ENCODE assay signal across 12 cellular contexts in the genomic region with DNA sequence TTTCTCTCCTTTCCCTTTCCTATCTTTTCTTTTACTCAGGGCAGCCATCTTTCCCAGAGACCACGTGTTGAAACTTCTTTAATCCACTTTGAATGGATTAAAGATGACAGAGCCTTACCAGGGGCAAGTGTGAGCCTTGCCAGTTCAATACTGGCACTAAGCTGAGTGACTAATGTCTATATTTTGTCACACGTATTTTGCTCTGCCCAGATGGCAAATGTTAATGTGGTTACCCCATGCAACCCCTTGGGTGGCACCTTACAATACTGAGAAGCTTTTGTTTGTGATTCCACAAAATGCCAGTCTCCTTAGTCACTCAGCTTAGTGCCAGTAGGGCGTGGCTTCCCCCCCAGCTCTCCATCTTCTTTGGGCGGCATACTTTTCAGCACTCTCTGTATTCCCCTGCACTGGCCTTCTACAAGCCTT. TPM values are rescaled to one million over a fixed set of nuclear protein-coding genes. Genes with fewer than 3 reads are reported as not detected.
DNase-seq lines count a peak whose midpoint lies in the region; ATAC-seq and TF ChIP-seq lines count a peak whose summit lies in the region.
"Had no signal": no experiment of that assay in that cellular context is flagged by ENCODE, and none has a peak within 500 bp of the region (broad histone marks: within the 10 kb centered on the region; RNA-seq: fewer than 3 reads in every experiment).

No MANE protein-coding gene starts in this region.

- DNase-seq in HCT116 (ENCODE audit: low read depth, low spot score) (peak; percentile 78), SJCRH30 (peak; percentile 38 to 41), thoracic aorta (ENCODE audit: low spot score) (no peak), cerebellar cortex (ENCODE audit: low spot score) (no peak)
- DNase-seq: DMS153; islet precursor cell; NCI-H1092 treated with DMSO at 0.1 percent for 48 hours; NK-92 treated with Interleukin-12 subunit alpha and Interleukin-12 subunit beta, amount 100 ng/mL, for 24 hours had no signal

- H2AFZ ChIP-seq in HCT116 (ENCODE audit: low read depth, low read length, poor library complexity, severe bottlenecking), result peak overlapping the region; percentile 89

- no peak overlapping the region; a peak in 1 of 4 replicates for H3K4me3 ChIP-seq in HCT116 (replicated peaks in 1 of 2; ENCODE audit: low read depth in 1 of 2, low read length in 2 of 2)
- no peak overlapping the region for H3K4me3 ChIP-seq in SJCRH30
- H3K4me3 ChIP-seq in esophagus (ENCODE audit: low read depth in 1 of 2, low read length in 2 of 2), result no peak overlapping the region
- H3K4me3 ChIP-seq in thoracic aorta, result no peak overlapping the region

- ATAC-seq in HCT116, result peak; percentile 80
- ATAC-seq in thoracic aorta (ENCODE audit: insufficient number of reproducible peaks, low FRiP score, low read depth), result peak; percentile 72
- no peak for ATAC-seq in HG02623 (IDR thresholded peaks at IDR 0.05; ENCODE audit: unreplicated experiment)
- ATAC-seq in GM19452 (IDR thresholded peaks at IDR 0.05; ENCODE audit: unreplicated experiment), result no peak
- ATAC-seq: natural killer cell treated with Interleukin-12 subunit alpha and Interleukin-12 subunit beta and Interleukin-15 and Interleukin-18, amount 100 ng/mL, for 72 hours had no signal

- H3K79me2 ChIP-seq in HCT116 (ENCODE audit: insufficient read depth, low read length), result no peaks in the 10 kb centered on the region

- H4K20me1 ChIP-seq in HCT116 (ENCODE audit: insufficient read depth), result no peaks in the 10 kb centered on the region

- no peak for TF ChIP-seq RAD21 in HCT116 (IDR thresholded peaks at IDR 0.05; ENCODE audit: low read depth)

- H3K4me2 ChIP-seq in HCT116 (ENCODE audit: low read length), result peak overlapping the region; percentile 61

- CTCF ChIA-PET in HCT116 (lab: Charles Lee), result interaction anchor here (0.9 to 4.2 kb wide), 9 partner anchors 24 to 332 kb away, joined by 3 to 25 read pairs (median 3); no protein-coding TSS in a partner anchor

- RAD21 ChIA-PET in HCT116 (lab: Charles Lee; ENCODE audit: low non-redundant PET in 1 of 2, low total read pairs in 2 of 2, uncharacterized antibody in 2 of 2, unreplicated experiment in 2 of 2), result interaction anchor here (1.0 to 1.2 kb wide), 3 partner anchors 31 to 69 kb away, joined by 3 read pairs; no protein-coding TSS in a partner anchor

- intact Hi-C loops in HCT116 (cut with micrococcal nuclease), result no loop called here

- H3K27ac ChIP-seq in HCT116 (ENCODE audit: low read depth, low read length) (peak overlapping the region; percentile 66), SJCRH30 (peak overlapping the region; percentile 11; the same call in 1 of the 2 replicates), esophagus (ENCODE audit: low read depth in 2 of 2, low read length in 1 of 2) (peak overlapping the region; percentile 23 to 79), thoracic aorta (peak overlapping the region; percentile 7 to 25)

- TF ChIP-seq CTCF in HCT116 (IDR thresholded peaks at IDR 0.05 in 2 of 3, conservative IDR thresholded peaks at IDR 0.05 in 1 of 3; ENCODE audit: borderline replicate concordance in 1 of 3, insufficient read depth in 1 of 3, low read depth in 2 of 3, low read length in 2 of 3) (no peak), thoracic aorta (IDR thresholded peaks at IDR 0.05) (no peak)

- H3K9me2 ChIP-seq in HCT116 (ENCODE audit: insufficient read depth), result no peaks in the 10 kb centered on the region; the same call in 1 of the 2 replicates

- no peak for TF ChIP-seq POLR2A in HCT116 (IDR thresholded peaks at IDR 0.05; ENCODE audit: borderline replicate concordance, extremely low read depth, insufficient read depth, insufficient read length)

- no TSS peak for BruUV-seq in HCT116 (replicated peaks; lab: Mats Ljungman, UMichigan)

- 44 to 55% methylated on average over 4 of the region's 4 CpGs for WGBS in esophagus, 2 donors

- peaks cover 41 to 65% of the 10 kb centered on the region in 2 experiments for H3K4me1 ChIP-seq in HCT116 (ENCODE audit: control insufficient read depth in 1 of 2, insufficient read depth in 2 of 2, low read length in 2 of 2)
- peaks cover 28% of the 10 kb centered on the region for H3K4me1 ChIP-seq in SJCRH30
- H3K4me1 ChIP-seq in esophagus (ENCODE audit: control insufficient read depth in 2 of 2, insufficient read depth in 2 of 2, low read length in 1 of 2), result peaks cover 0 to 2% of the 10 kb centered on the region in 2 donors
- H3K4me1 ChIP-seq in thoracic aorta (ENCODE audit: control insufficient read depth in 1 of 2, low read depth in 2 of 2), result peaks cover 8 to 27% of the 10 kb centered on the region in 2 donors

- H3K36me3 ChIP-seq in HCT116 (ENCODE audit: control insufficient read depth in 1 of 2, insufficient read depth in 2 of 2, low read length in 2 of 2), result no peaks in the 10 kb centered on the region
- H3K36me3 ChIP-seq in SJCRH30, result no peaks in the 10 kb centered on the region
- no peaks in the 10 kb centered on the region for H3K36me3 ChIP-seq in esophagus (ENCODE audit: control insufficient read depth in 2 of 2, insufficient read depth in 2 of 2, low read length in 1 of 2)
- H3K36me3 ChIP-seq in thoracic aorta, result no peaks in the 10 kb centered on the region

- POLR2A ChIA-PET in HCT116 (lab: Charles Lee), result interaction anchor here (1.3 to 3.0 kb wide), 7 partner anchors 19 to 318 kb away, joined by 3 to 18 read pairs (median 6); a partner anchor contains a TSS

- H3K27me3 ChIP-seq in HCT116 (ENCODE audit: insufficient read depth, low read length) (no peaks in the 10 kb centered on the region), SJCRH30 (no peaks in the 10 kb centered on the region), esophagus (ENCODE audit: control insufficient read depth in 1 of 2, insufficient read depth in 2 of 2, low read length in 2 of 2) (no peaks in the 10 kb centered on the region), thoracic aorta (replicated peaks; ENCODE audit: insufficient read depth) (no peaks in the 10 kb centered on the region)

- H3K9me3 ChIP-seq in HCT116 (ENCODE audit: control insufficient read depth in 1 of 2, insufficient read depth in 1 of 2, low read depth in 1 of 2, low read length in 2 of 2) (no peaks in the 10 kb centered on the region), SJCRH30 (replicated peaks) (no peaks in the 10 kb centered on the region), esophagus (ENCODE audit: control insufficient read depth in 2 of 2, insufficient read depth in 1 of 2, low read depth in 1 of 2, low read length in 1 of 2) (no peaks in the 10 kb centered on the region), thoracic aorta (no peaks in the 10 kb centered on the region)

- peak overlapping the region; percentile 15; the same call in 1 of the 2 replicates for H3K9ac ChIP-seq in HCT116 (ENCODE audit: low read length)

TF ChIP-seq in HCT116, 20 proteins besides CTCF, POLR2A, EP300 and RAD21:
- TF ChIP-seq CEBPB (IDR thresholded peaks at IDR 0.05; ENCODE audit: low read depth) (peak; percentile 41; the same call in 1 of the 2 replicates), ZFX (IDR thresholded peaks at IDR 0.05) (no peak), YY1 (IDR thresholded peaks at IDR 0.05; ENCODE audit: extremely low read depth, insufficient replicate concordance, low read depth, low read length) (no peak), CBX3 (IDR thresholded peaks at IDR 0.05; ENCODE audit: low read depth) (peak; percentile 16; the same call in 1 of the 2 replicates), SIN3A (IDR thresholded peaks at IDR 0.05; ENCODE audit: low read depth) (no peak; the same call in 1 of the 2 replicates), JUND (IDR thresholded peaks at IDR 0.05) (peak; percentile 65), EZH2 (IDR thresholded peaks at IDR 0.05) (no peak), POLR2AphosphoS5 (IDR thresholded peaks at IDR 0.05; ENCODE audit: low read depth, low read length) (peak; percentile 43; the same call in 1 of the 2 replicates), SP1 (IDR thresholded peaks at IDR 0.05; ENCODE audit: low read depth) (peak; percentile 55; the same call in 1 of the 2 replicates), TCF7L2 (IDR thresholded peaks at IDR 0.05; ENCODE audit: borderline replicate concordance, extremely low read depth, insufficient read depth, insufficient read length) (peak; percentile 38), FOSL1 (IDR thresholded peaks at IDR 0.05; ENCODE audit: low read depth) (peak; percentile 74)
- TF ChIP-seq, protein P1, sequence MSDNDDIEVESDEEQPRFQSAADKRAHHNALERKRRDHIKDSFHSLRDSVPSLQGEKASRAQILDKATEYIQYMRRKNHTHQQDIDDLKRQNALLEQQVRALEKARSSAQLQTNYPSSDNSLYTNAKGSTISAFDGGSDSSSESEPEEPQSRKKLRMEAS (IDR thresholded peaks at IDR 0.05), result peak; percentile 59

RNA-seq across cellular contexts. Expression of a gene that starts 24.8 kb away (rescaled TPM):
- total RNA-seq in HCT116 (2021; ENCODE audit: unreplicated experiment) (486 TPM), thoracic aorta (100 to 1,000 TPM; 485 to 668 TPM)
- 380 and 384 TPM in 2 replicates for polyA plus RNA-seq in HCT116 (2012)
- total RNA-seq in SJCRH30 (2014; rRNA removed; shearing (Covaris generic)), result 28.1 and 34.4 TPM in 2 replicates
- polyA plus RNA-seq in esophagus, result over 10,000 TPM in 1 of 2 donors, 1,000 to 10,000 TPM in 1; 8,051 to 11,813 TPM

Comparison
In these comparisons a context has a peak if more than half of its experiments do, and no peak if none do; other contexts are left out.
1. ATAC-seq: peak in HCT116 (single experiment) and thoracic aorta (single experiment); none in HG02623 (single experiment) and GM19452 (single experiment).
2. DNase-seq: peak in HCT116 (single experiment) and SJCRH30 (2 of 2); none in thoracic aorta (single experiment) and cerebellar cortex (single experiment).
3. H3K27ac ChIP-seq: peak in every context shown above with its lines; median percentile 66 in HCT116; 51 in esophagus; 16 in thoracic aorta; 11 in SJCRH30.
4. RNA of a gene that starts 24.8 kb away (total RNA-seq): 485 to 668 TPM in thoracic aorta and 486 TPM in HCT116 (single experiment); 28.1 to 34.4 TPM in SJCRH30; every median in the first group is over 10 times any median in the second.